In the genomic region with DNA sequence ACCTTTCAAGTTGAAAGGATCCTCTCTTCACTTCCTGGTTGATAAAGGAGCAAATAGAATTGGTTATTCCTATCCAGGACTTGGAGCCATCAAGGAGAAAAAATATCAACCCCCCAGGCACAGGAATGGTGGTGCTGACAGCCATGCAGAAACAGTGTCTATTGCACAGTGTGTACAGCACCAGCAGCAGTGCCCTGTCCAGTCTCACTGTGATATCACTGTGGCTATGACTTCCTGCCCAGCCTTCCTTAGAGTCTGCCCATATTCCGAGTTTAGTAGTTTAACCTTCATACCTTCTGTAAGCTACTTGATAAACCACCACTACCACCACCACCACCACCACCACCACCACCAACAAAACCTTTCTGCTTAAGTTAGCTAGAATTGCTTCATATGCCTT, we compare ENCODE assay signal across 35 cellular contexts. TPM values are rescaled to one million over a fixed set of nuclear protein-coding genes. Genes with fewer than 3 reads are reported as not detected.
"Had no signal": no experiment of that assay in that cellular context is flagged by ENCODE, and none has a peak within 500 bp of the region (broad histone marks: within the 10 kb centered on the region; RNA-seq: fewer than 3 reads in every experiment).

No MANE protein-coding gene starts in this region.

- H3K4me3 ChIP-seq: body of pancreas, breast epithelium had no signal

- H3K27me3 ChIP-seq: body of pancreas, brain microvascular endothelial cell, breast epithelium had no signal

- H3K9me3 Mint-ChIP-seq: activated B cell treated with CpG ODN at 0.5 μM for 24 hours; activated CD4-positive, alpha-beta memory T cell treated with anti-CD3 and anti-CD28 coated beads, Interleukin-2, amount 10 ng/mL, durations not matched to agents 7 days and 5 days; activated naive CD4-positive, alpha-beta T cell treated with anti-CD3 and anti-CD28 coated beads, Interleukin-2, amount 10 ng/mL, durations not matched to agents 7 days and 5 days; activated naive CD4-positive, alpha-beta T cell treated with anti-CD3 and anti-CD28 coated beads, Interleukin-2, amount 50 U/mL, for 24 hours; activated naive CD8-positive, alpha-beta T cell treated with anti-CD3 and anti-CD28 coated beads, Interleukin-2, amount 10 ng/mL, durations not matched to agents 7 days and 5 days; activated naive CD8-positive, alpha-beta T cell treated with anti-CD3 and anti-CD28 coated beads, Interleukin-2, amount 50 U/mL, for 24 hours; activated T-cell treated with anti-CD3 and anti-CD28 coated beads, Interleukin-2, amount 50 U/mL, for 24 hours; activated T-helper 2 cell treated with anti-CD3 and anti-CD28 coated beads, Interferon-gamma antibody, Interleukin-2, Interleukin-4, amounts not matched to agents 10 μg/mL and 5 μg/mL and 100 μg/mL, durations not matched to agents 14 hours and 24 hours and 36 hours; T-helper 1 cell treated with Interleukin-12 subunit alpha and Interleukin-12 subunit beta and Interleukin-4 antibody, amounts not matched to agents 30 μg/mL and 1 μg/mL, for 36 hours; T-helper 2 cell treated with Interferon-gamma antibody and Interleukin-4, amounts not matched to agents 5 μg/mL and 100 μg/mL, for 36 hours had no signal

- H3K4me3 Mint-ChIP-seq: activated B cell treated with CpG ODN at 0.5 μM for 24 hours; activated CD4-positive, alpha-beta memory T cell treated with anti-CD3 and anti-CD28 coated beads, Interleukin-2, amount 10 ng/mL, durations not matched to agents 7 days and 5 days; activated CD4-positive, alpha-beta T cell treated with anti-CD3 and anti-CD28 coated beads, Interleukin-2, amount 10 ng/mL, durations not matched to agents 24 days and 14 days; activated CD8-positive, alpha-beta memory T cell treated with anti-CD3 and anti-CD28 coated beads, Interleukin-2, amount 10 ng/mL, durations not matched to agents 7 days and 5 days; activated CD8-positive, alpha-beta T cell treated with anti-CD3 and anti-CD28 coated beads, Interleukin-2, amount 10 ng/mL, durations not matched to agents 7 days and 5 days; activated naive CD4-positive, alpha-beta T cell treated with anti-CD3 and anti-CD28 coated beads, Interleukin-2, amount 10 ng/mL, durations not matched to agents 7 days and 5 days; activated naive CD4-positive, alpha-beta T cell treated with anti-CD3 and anti-CD28 coated beads, Interleukin-2, amount 50 U/mL, for 24 hours; activated naive CD8-positive, alpha-beta T cell; activated naive CD8-positive, alpha-beta T cell treated with anti-CD3 and anti-CD28 coated beads, Interleukin-2, amount 10 ng/mL, durations not matched to agents 7 days and 5 days; activated naive CD8-positive, alpha-beta T cell treated with anti-CD3 and anti-CD28 coated beads, Interleukin-2, amount 50 U/mL, for 24 hours; activated T-cell treated with anti-CD3 and anti-CD28 coated beads, Interleukin-2, amount 50 U/mL, for 24 hours; T-helper 1 cell treated with Interleukin-12 subunit alpha and Interleukin-12 subunit beta and Interleukin-4 antibody, amounts not matched to agents 30 μg/mL and 1 μg/mL, for 36 hours; T-helper 2 cell treated with Interferon-gamma antibody and Interleukin-4, amounts not matched to agents 5 μg/mL and 100 μg/mL, for 36 hours had no signal

- H3K4me1 ChIP-seq: breast epithelium had no signal

- H3K36me3 ChIP-seq: brain microvascular endothelial cell, breast epithelium had no signal

- H3K36me3 Mint-ChIP-seq: activated CD8-positive, alpha-beta memory T cell treated with anti-CD3 and anti-CD28 coated beads, Interleukin-2, amount 10 ng/mL, durations not matched to agents 7 days and 5 days; activated naive CD4-positive, alpha-beta T cell treated with anti-CD3 and anti-CD28 coated beads, Interleukin-2, amount 10 ng/mL, durations not matched to agents 7 days and 5 days; activated naive CD8-positive, alpha-beta T cell treated with anti-CD3 and anti-CD28 coated beads, Interleukin-2, amount 10 ng/mL, durations not matched to agents 7 days and 5 days had no signal

- H3K27ac ChIP-seq: body of pancreas, brain microvascular endothelial cell, breast epithelium, VCaP had no signal

- H3K4me1 Mint-ChIP-seq: activated B cell treated with CpG ODN at 0.5 μM for 24 hours; activated CD4-positive, alpha-beta memory T cell treated with anti-CD3 and anti-CD28 coated beads, Interleukin-2, amount 10 ng/mL, durations not matched to agents 7 days and 5 days; activated CD4-positive, alpha-beta T cell treated with anti-CD3 and anti-CD28 coated beads, Interleukin-2, amount 10 ng/mL, durations not matched to agents 24 days and 14 days; activated naive CD4-positive, alpha-beta T cell treated with anti-CD3 and anti-CD28 coated beads, Interleukin-2, amount 10 ng/mL, durations not matched to agents 7 days and 5 days; activated naive CD4-positive, alpha-beta T cell treated with anti-CD3 and anti-CD28 coated beads, Interleukin-2, amount 50 U/mL, for 24 hours; activated naive CD8-positive, alpha-beta T cell treated with anti-CD3 and anti-CD28 coated beads, Interleukin-2, amount 10 ng/mL, durations not matched to agents 7 days and 5 days; activated naive CD8-positive, alpha-beta T cell treated with anti-CD3 and anti-CD28 coated beads, Interleukin-2, amount 50 U/mL, for 24 hours had no signal

- FAIRE-seq: astrocyte, colon, TTC549 had no signal

- DNase-seq: activated B cell treated with CpG ODN at 0.5 μM for 24 hours; activated CD4-positive, alpha-beta memory T cell treated with anti-CD3 and anti-CD28 coated beads, Interleukin-2, amount 10 ng/mL, durations not matched to agents 7 days and 5 days; activated CD4-positive, alpha-beta T cell treated with anti-CD3 and anti-CD28 coated beads for 4 hours; activated CD4-positive, alpha-beta T cell treated with anti-CD3 and anti-CD28 coated beads, Interleukin-2, amount 10 ng/mL, durations not matched to agents 24 days and 14 days; activated CD4-positive, alpha-beta T cell treated with anti-CD3 and anti-CD28 coated beads, Interleukin-2, amount 50 U/mL, for 1 hour; activated CD4-positive, alpha-beta T cell treated with anti-CD3 and anti-CD28 coated beads, Interleukin-2, amount 50 U/mL, for 48 hours; activated CD4-positive, CD25-positive, alpha-beta regulatory T cell treated with anti-CD3 and anti-CD28 coated beads, Interleukin-2, amount 50 U/mL, for 72 hours; activated CD8-positive, alpha-beta memory T cell treated with anti-CD3 and anti-CD28 coated beads for 24 hours; activated CD8-positive, alpha-beta memory T cell treated with anti-CD3 and anti-CD28 coated beads, Interleukin-2, amount 10 ng/mL, durations not matched to agents 7 days and 5 days; activated CD8-positive, alpha-beta memory T cell treated with anti-CD3 and anti-CD28 coated beads, Interleukin-2, amount 50 U/mL, for 48 hours; activated CD8-positive, alpha-beta T cell treated with anti-CD3 and anti-CD28 coated beads, Interleukin-2, amount 10 ng/mL, durations not matched to agents 7 days and 5 days; activated effector memory CD4-positive, alpha-beta T cell treated with Interleukin-2 at 50 U/mL for 16 hours; activated gamma-delta T cell; activated naive CD4-positive, alpha-beta T cell treated with anti-CD3 and anti-CD28 coated beads, Interleukin-2, amount 10 ng/mL, durations not matched to agents 7 days and 5 days; activated naive CD4-positive, alpha-beta T cell treated with Interleukin-2 at 50 U/mL for 16 hours; activated naive CD8-positive, alpha-beta T cell treated with anti-CD3 and anti-CD28 coated beads, Interleukin-2, amount 10 ng/mL, durations not matched to agents 7 days and 5 days; activated naive CD8-positive, alpha-beta T cell treated with anti-CD3 and anti-CD28 coated beads, Interleukin-2, amount 50 U/mL, for 24 hours; activated T-cell treated with anti-CD3 and anti-CD28 coated beads, Interleukin-2, amount 50 U/mL, for 24 hours; activated T-cell treated with anti-CD3 and anti-CD28 coated beads, Interleukin-2, amount 50 U/mL, for 48 hours; aorta; body of pancreas; brain microvascular endothelial cell; central memory CD4-positive, alpha-beta T cell; T-helper 1 cell; T-helper 9 cell had no signal

- ATAC-seq: activated CD8-positive, alpha-beta memory T cell treated with anti-CD3 and anti-CD28 coated beads, Interleukin-2, amount 10 ng/mL, durations not matched to agents 7 days and 5 days; activated CD8-positive, alpha-beta T cell treated with anti-CD3 and anti-CD28 coated beads, Interleukin-2, amount 10 ng/mL, durations not matched to agents 7 days and 5 days; activated naive CD8-positive, alpha-beta T cell treated with anti-CD3 and anti-CD28 coated beads, Interleukin-2, amount 50 U/mL, for 24 hours; body of pancreas had no signal

- H3K9me3 ChIP-seq: body of pancreas, breast epithelium had no signal

- H3K27ac Mint-ChIP-seq: activated B cell treated with CpG ODN at 0.5 μM for 24 hours; activated CD4-positive, alpha-beta memory T cell treated with anti-CD3 and anti-CD28 coated beads, Interleukin-2, amount 10 ng/mL, durations not matched to agents 7 days and 5 days; activated CD4-positive, alpha-beta T cell treated with anti-CD3 and anti-CD28 coated beads, Interleukin-2, amount 10 ng/mL, durations not matched to agents 24 days and 14 days; activated CD8-positive, alpha-beta memory T cell treated with anti-CD3 and anti-CD28 coated beads, Interleukin-2, amount 10 ng/mL, durations not matched to agents 7 days and 5 days; activated CD8-positive, alpha-beta T cell treated with anti-CD3 and anti-CD28 coated beads, Interleukin-2, amount 10 ng/mL, durations not matched to agents 7 days and 5 days; activated naive CD4-positive, alpha-beta T cell treated with anti-CD3 and anti-CD28 coated beads, Interleukin-2, amount 10 ng/mL, durations not matched to agents 7 days and 5 days; activated naive CD4-positive, alpha-beta T cell treated with anti-CD3 and anti-CD28 coated beads, Interleukin-2, amount 50 U/mL, for 24 hours; activated naive CD8-positive, alpha-beta T cell; activated naive CD8-positive, alpha-beta T cell treated with anti-CD3 and anti-CD28 coated beads, Interleukin-2, amount 10 ng/mL, durations not matched to agents 7 days and 5 days; activated naive CD8-positive, alpha-beta T cell treated with anti-CD3 and anti-CD28 coated beads, Interleukin-2, amount 50 U/mL, for 24 hours; activated T-cell treated with anti-CD3 and anti-CD28 coated beads, Interleukin-2, amount 50 U/mL, for 24 hours; activated T-helper 2 cell treated with anti-CD3 and anti-CD28 coated beads, Interferon-gamma antibody, Interleukin-2, Interleukin-4, amounts not matched to agents 10 μg/mL and 5 μg/mL and 100 μg/mL, durations not matched to agents 14 hours and 24 hours and 36 hours; T-helper 1 cell treated with Interleukin-12 subunit alpha and Interleukin-12 subunit beta and Interleukin-4 antibody, amounts not matched to agents 30 μg/mL and 1 μg/mL, for 36 hours; T-helper 2 cell treated with Interferon-gamma antibody and Interleukin-4, amounts not matched to agents 5 μg/mL and 100 μg/mL, for 36 hours had no signal

RNA-seq across cellular contexts. Expression of gene FERMT2, which starts 45.1 kb away (rescaled TPM):
- total RNA-seq: activated CD8-positive, alpha-beta T cell treated with anti-CD3 and anti-CD28 coated beads, Interleukin-2, amount 10 ng/mL, durations not matched to agents 7 days and 5 days had no signal
